28 cellular contexts compared by ENCODE assay signal in genomic region chr5:61464512-61464911, GRCh38.
A peak's percentile ranks its signal among the peaks of the same experiment; 100 is the strongest.
DNase-seq lines count a peak whose midpoint lies in the region; ATAC-seq and TF ChIP-seq lines count a peak whose summit lies in the region.
"Had no signal": no experiment of that assay in that cellular context is flagged by ENCODE, and none has a peak within 500 bp of the region (broad histone marks: within the 10 kb centered on the region; RNA-seq: fewer than 3 reads in every experiment).

No MANE protein-coding gene starts in this region.

- H3K36me3 ChIP-seq in SK-N-MC (ENCODE audit: insufficient read depth, low read length) (peaks cover 16% of the 10 kb centered on the region), lung (ENCODE audit: control insufficient read depth in 2 of 2, insufficient read depth in 2 of 2, low read length in 2 of 2) (no peaks in the 10 kb centered on the region), mammary epithelial cell (ENCODE audit: insufficient read depth, low read length) (no peaks in the 10 kb centered on the region)
- H3K36me3 ChIP-seq: HAP-1, upper lobe of left lung had no signal

- no TSS peak for BruUV-seq in mammary epithelial cell (replicated peaks; lab: Mats Ljungman, UMichigan)

- CTCF ChIA-PET in mammary epithelial cell (lab: Charles Lee; ENCODE audit: low non-redundant PET), result no interaction called here

- H3K9me3 ChIP-seq in SK-N-MC (ENCODE audit: low read depth, low read length), result no peaks in the 10 kb centered on the region
- no peaks in the 10 kb centered on the region for H3K9me3 ChIP-seq in lung (ENCODE audit: control insufficient read depth in 2 of 2, insufficient read depth in 1 of 2, low read length in 1 of 2)
- H3K9me3 ChIP-seq in mammary epithelial cell (replicated peaks; ENCODE audit: insufficient read depth, low read length), result no peaks in the 10 kb centered on the region
- H3K9me3 ChIP-seq: HAP-1, upper lobe of left lung had no signal

- H3K27ac ChIP-seq in SK-N-MC, result peak overlapping the region; percentile 51; the same call in 1 of the 2 replicates
- H3K27ac ChIP-seq in lung (ENCODE audit: low read depth in 1 of 2, low read length in 1 of 2), result no peak overlapping the region
- H3K27ac ChIP-seq in mammary epithelial cell (ENCODE audit: insufficient read depth, low read depth, low read length), result no peak overlapping the region
- H3K27ac ChIP-seq: parathyroid adenoma, RWPE1, upper lobe of left lung had no signal

- peaks cover 76% of the 10 kb centered on the region for H3K79me2 ChIP-seq in mammary epithelial cell (ENCODE audit: insufficient read depth, low read length)

- intact Hi-C loops in mammary epithelial cell (cut with micrococcal nuclease), result no loop called here

- no peak overlapping the region for H3K4me3 ChIP-seq in SK-N-MC
- H3K4me3 ChIP-seq in lung, result no peak overlapping the region
- no peak overlapping the region for H3K4me3 ChIP-seq in mammary epithelial cell (replicated peaks in 1 of 3; ENCODE audit: insufficient read depth in 1 of 3, low read depth in 2 of 3, low read length in 3 of 3)
- H3K4me3 ChIP-seq: dorsolateral prefrontal cortex, HAP-1, upper lobe of left lung had no signal

- no peaks in the 10 kb centered on the region for H3K27me3 Mint-ChIP-seq in stimulated activated naive B cell treated with anti-CD40 and anti-IgM and Interleukin-4, amounts not matched to agents 10 μg/mL and 1 μg/mL and 100 μg/mL, for 72 hours
- H3K27me3 Mint-ChIP-seq: activated CD4-positive, alpha-beta memory T cell treated with anti-CD3 and anti-CD28 coated beads for 36 hours; activated naive CD8-positive, alpha-beta T cell; activated T-helper 17 cell treated with anti-CD3 and anti-CD28 coated beads, Interleukin-2, amount 50 U/mL, for 72 hours; B cell; natural killer cell treated with Interleukin-12 subunit alpha and Interleukin-12 subunit beta and Interleukin-15 and Interleukin-18, amount 100 ng/mL, for 72 hours had no signal

- no peaks in the 10 kb centered on the region for H3K27me3 ChIP-seq in lung (ENCODE audit: control insufficient read depth, insufficient read depth)
- no peaks in the 10 kb centered on the region for H3K27me3 ChIP-seq in mammary epithelial cell (ENCODE audit: insufficient read depth, low read length)
- H3K27me3 ChIP-seq: dorsolateral prefrontal cortex, upper lobe of left lung had no signal

- peaks cover 15 to 25% of the 10 kb centered on the region in 2 donors for H3K4me1 Mint-ChIP-seq in stimulated activated naive B cell treated with anti-CD40 and anti-IgM and Interleukin-4, amounts not matched to agents 10 μg/mL and 1 μg/mL and 100 μg/mL, for 72 hours
- H3K4me1 Mint-ChIP-seq: activated T-helper 17 cell treated with anti-CD3 and anti-CD28 coated beads, Interleukin-2, amount 50 U/mL, for 72 hours had no signal

- no peak overlapping the region for H2AFZ ChIP-seq in mammary epithelial cell (ENCODE audit: low read depth, low read length)
- H2AFZ ChIP-seq: parathyroid adenoma had no signal

- H3K4me3 Mint-ChIP-seq in stimulated activated naive B cell treated with anti-CD40 and anti-IgM and Interleukin-4, amounts not matched to agents 10 μg/mL and 1 μg/mL and 100 μg/mL, for 72 hours, result no peak overlapping the region
- H3K4me3 Mint-ChIP-seq: activated CD4-positive, alpha-beta memory T cell treated with anti-CD3 and anti-CD28 coated beads for 36 hours; activated naive CD8-positive, alpha-beta T cell; activated T-helper 17 cell treated with anti-CD3 and anti-CD28 coated beads, Interleukin-2, amount 50 U/mL, for 72 hours; B cell; natural killer cell treated with Interleukin-12 subunit alpha and Interleukin-12 subunit beta and Interleukin-15 and Interleukin-18, amount 100 ng/mL, for 72 hours had no signal

- DNase-seq in DMS79 treated with DMSO at 0.1 percent for 48 hours (lab: John Stamatoyannopoulos, UW), result peak; percentile 2
- no peak for DNase-seq in DMS79 (lab: John Stamatoyannopoulos, UW)
- DNase-seq in SK-N-MC (ENCODE audit: low read depth, low spot score), result no peak
- DNase-seq in lung (ENCODE audit: low spot score), result no peak
- no peak for DNase-seq in stimulated activated naive B cell treated with anti-CD40 and anti-IgM and Interleukin-4, amounts not matched to agents 10 μg/mL and 1 μg/mL and 100 μg/mL, for 72 hours
- no peak for DNase-seq in NCI-H1436 (lab: John Stamatoyannopoulos, UW)
- DNase-seq in activated CD4-positive, CD25-positive, alpha-beta regulatory T cell (lab: John Stamatoyannopoulos, UW), result no peak
- DNase-seq in mammary epithelial cell, result no peak
- DNase-seq: activated CD4-positive, alpha-beta memory T cell treated with anti-CD3 and anti-CD28 coated beads for 36 hours; activated CD8-positive, alpha-beta memory T cell treated with anti-CD3 and anti-CD28 coated beads, Interleukin-2, amount 50 U/mL, for 48 hours; aorta; dorsolateral prefrontal cortex; Kasumi-1; kidney glomerular epithelial cell; MV-4-11; NCI-H1694 treated with DMSO at 0.1 percent for 48 hours; NCI-H2227 treated with DMSO at 0.1 percent for 48 hours; NCI-H748 treated with DMSO at 0.1 percent for 48 hours; T-helper 9 cell; upper lobe of left lung had no signal

- WGBS in lung, 2 donors, result 63 to 76% methylated on average over 4 of the region's 4 CpGs
- 97% methylated on average over 4 of the region's 4 CpGs for WGBS in mammary epithelial cell (ENCODE audit: low coverage, missing lambda C conversion rate)

- no peaks in the 10 kb centered on the region for H4K20me1 ChIP-seq in mammary epithelial cell (ENCODE audit: insufficient read depth, low read length)

- no peak overlapping the region for H3K4me2 ChIP-seq in mammary epithelial cell (ENCODE audit: insufficient read depth, low read depth, low read length)

- dilution Hi-C loops in mammary epithelial cell (cut with HindIII; ENCODE audit: low sequenced_read_pairs), result no loop called here

- H3K9me3 Mint-ChIP-seq in stimulated activated naive B cell treated with anti-CD40 and anti-IgM and Interleukin-4, amounts not matched to agents 10 μg/mL and 1 μg/mL and 100 μg/mL, for 72 hours, result no peaks in the 10 kb centered on the region
- H3K9me3 Mint-ChIP-seq: activated CD4-positive, alpha-beta memory T cell treated with anti-CD3 and anti-CD28 coated beads for 36 hours; activated T-helper 17 cell treated with anti-CD3 and anti-CD28 coated beads, Interleukin-2, amount 50 U/mL, for 72 hours; natural killer cell treated with Interleukin-12 subunit alpha and Interleukin-12 subunit beta and Interleukin-15 and Interleukin-18, amount 100 ng/mL, for 72 hours had no signal

- in situ Hi-C loops in mammary epithelial cell (cut with MboI; ENCODE audit: low sequenced_read_pairs in 2 of 2), result no loop called here

- TF ChIP-seq CTCF in lung (IDR thresholded peaks at IDR 0.05; ENCODE audit: control extremely low read depth, extremely low read depth) (no peak), mammary epithelial cell (conservative IDR thresholded peaks at IDR 0.05 in 1 of 2, IDR thresholded peaks at IDR 0.05 in 1 of 2; ENCODE audit: extremely low read depth in 1 of 2, insufficient read depth in 1 of 2, low read depth in 1 of 2, low read length in 2 of 2) (no peak)

- peak; percentile 19 for ATAC-seq in lung (ENCODE audit: insufficient read depth, low FRiP score)
- ATAC-seq in stimulated activated naive B cell treated with anti-CD40 and anti-IgM and Interleukin-4, amounts not matched to agents 10 μg/mL and 1 μg/mL and 100 μg/mL, for 72 hours (replicated peaks), result no peak
- ATAC-seq: activated T-helper 17 cell treated with anti-CD3 and anti-CD28 coated beads, Interleukin-2, amount 50 U/mL, for 72 hours; natural killer cell treated with Interleukin-12 subunit alpha and Interleukin-12 subunit beta and Interleukin-15 and Interleukin-18, amount 100 ng/mL, for 72 hours; sciatic nerve had no signal

- H3K9ac ChIP-seq in SK-N-MC (ENCODE audit: insufficient read length), result no peak overlapping the region
- no peak overlapping the region for H3K9ac ChIP-seq in mammary epithelial cell (ENCODE audit: insufficient read depth, low read length)
- H3K9ac ChIP-seq: parathyroid adenoma had no signal

- H3K4me1 ChIP-seq in lung (ENCODE audit: control insufficient read depth in 2 of 2, insufficient read depth in 2 of 2, low read length in 2 of 2) (peaks cover 6 to 17% of the 10 kb centered on the region in 2 donors), mammary epithelial cell (ENCODE audit: insufficient read depth, low read length) (no peaks in the 10 kb centered on the region)

- no peaks in the 10 kb centered on the region for H3K36me3 Mint-ChIP-seq in stimulated activated naive B cell treated with anti-CD40 and anti-IgM and Interleukin-4, amounts not matched to agents 10 μg/mL and 1 μg/mL and 100 μg/mL, for 72 hours
- H3K36me3 Mint-ChIP-seq: activated CD4-positive, alpha-beta memory T cell treated with anti-CD3 and anti-CD28 coated beads for 36 hours; natural killer cell treated with Interleukin-12 subunit alpha and Interleukin-12 subunit beta and Interleukin-15 and Interleukin-18, amount 100 ng/mL, for 72 hours had no signal

- H3K27ac Mint-ChIP-seq in stimulated activated naive B cell treated with anti-CD40 and anti-IgM and Interleukin-4, amounts not matched to agents 10 μg/mL and 1 μg/mL and 100 μg/mL, for 72 hours, result peak overlapping the region; percentile 89
- H3K27ac Mint-ChIP-seq: activated CD4-positive, alpha-beta memory T cell treated with anti-CD3 and anti-CD28 coated beads for 36 hours; activated naive CD8-positive, alpha-beta T cell; activated T-helper 17 cell treated with anti-CD3 and anti-CD28 coated beads, Interleukin-2, amount 50 U/mL, for 72 hours; B cell; natural killer cell treated with Interleukin-12 subunit alpha and Interleukin-12 subunit beta and Interleukin-15 and Interleukin-18, amount 100 ng/mL, for 72 hours had no signal
